ENCODE assay signal across 14 cellular contexts in the genomic region with DNA sequence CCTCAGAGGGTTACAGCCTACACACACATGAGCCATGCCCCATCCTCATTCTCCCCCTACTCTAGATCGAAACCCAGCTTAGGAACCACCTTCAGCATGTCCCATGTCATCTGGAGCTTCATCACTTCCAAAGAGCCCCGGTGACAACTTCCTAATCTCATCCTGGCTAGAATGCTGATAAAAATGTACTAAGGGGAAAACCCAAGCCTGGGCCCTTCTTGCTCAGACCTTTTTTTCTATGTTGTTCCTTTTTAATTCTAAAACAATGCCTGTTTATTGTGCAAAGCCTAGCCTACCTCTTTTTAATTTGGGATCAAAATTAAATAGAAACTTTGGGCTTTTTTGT. TPM values are rescaled to one million over a fixed set of nuclear protein-coding genes. Genes with fewer than 3 reads are reported as not detected.
A peak's percentile ranks its signal among the peaks of the same experiment; 100 is the strongest.
DNase-seq lines count a peak whose midpoint lies in the region; ATAC-seq and TF ChIP-seq lines count a peak whose summit lies in the region.
"Had no signal": no experiment of that assay in that cellular context is flagged by ENCODE, and none has a peak within 500 bp of the region (broad histone marks: within the 10 kb centered on the region; RNA-seq: fewer than 3 reads in every experiment).

No MANE protein-coding gene starts in this region.

- no peaks in the 10 kb centered on the region for H3K36me3 ChIP-seq in A673 (ENCODE audit: insufficient read depth, low read length, poor library complexity, severe bottlenecking)
- H3K36me3 ChIP-seq: neutrophil had no signal

- no peaks in the 10 kb centered on the region for H3K9me3 ChIP-seq in A673 (ENCODE audit: low read depth, low read length, poor library complexity, severe bottlenecking)
- H3K9me3 ChIP-seq: neutrophil had no signal

- no peaks in the 10 kb centered on the region for H3K9me3 Mint-ChIP-seq in activated T-helper 2 cell treated with anti-CD3 and anti-CD28 coated beads, Interferon-gamma antibody, Interleukin-2, Interleukin-4, amounts not matched to agents 10 μg/mL and 5 μg/mL and 100 μg/mL, durations not matched to agents 14 hours and 24 hours and 36 hours
- H3K9me3 Mint-ChIP-seq in naive B cell = no peaks in the 10 kb centered on the region

- no peaks in the 10 kb centered on the region for H3K27me3 Mint-ChIP-seq in activated T-helper 2 cell treated with anti-CD3 and anti-CD28 coated beads, Interferon-gamma antibody, Interleukin-2, Interleukin-4, amounts not matched to agents 10 μg/mL and 5 μg/mL and 100 μg/mL, durations not matched to agents 14 hours and 24 hours and 36 hours (ENCODE audit: low read depth)
- H3K27me3 Mint-ChIP-seq in naive B cell = no peaks in the 10 kb centered on the region

- intact Hi-C loops in A673 (cut with micrococcal nuclease; ENCODE audit: unreplicated experiment) (loop anchor here (2.0 kb wide), 1 partner anchor 45 kb away; a partner anchor contains a TSS), left ventricle myocardium superior (cut with micrococcal nuclease) (no loop called here)
- intact Hi-C loops in activated T-helper 2 cell treated with anti-CD3 and anti-CD28 coated beads, Interferon-gamma antibody, Interleukin-2, Interleukin-4, amounts not matched to agents 10 μg/mL and 5 μg/mL and 100 μg/mL, durations not matched to agents 14 hours and 24 hours and 36 hours (cut with micrococcal nuclease) = no loop called here

- peak overlapping the region; percentile 56 for H3K27ac Mint-ChIP-seq in activated T-helper 2 cell treated with anti-CD3 and anti-CD28 coated beads, Interferon-gamma antibody, Interleukin-2, Interleukin-4, amounts not matched to agents 10 μg/mL and 5 μg/mL and 100 μg/mL, durations not matched to agents 14 hours and 24 hours and 36 hours
- peak overlapping the region in 5 of 6 donors; percentile 7 to 89 (median 84) for H3K27ac Mint-ChIP-seq in naive B cell

- peaks cover 50% of the 10 kb centered on the region for H3K4me1 ChIP-seq in A673 (ENCODE audit: insufficient read depth, low read length, poor library complexity, severe bottlenecking)

- peaks cover 58% of the 10 kb centered on the region for H3K4me1 Mint-ChIP-seq in activated T-helper 2 cell treated with anti-CD3 and anti-CD28 coated beads, Interferon-gamma antibody, Interleukin-2, Interleukin-4, amounts not matched to agents 10 μg/mL and 5 μg/mL and 100 μg/mL, durations not matched to agents 14 hours and 24 hours and 36 hours (ENCODE audit: low read depth)
- peaks cover 8 to 38% (median 9%) of the 10 kb centered on the region in 3 donors for H3K4me1 Mint-ChIP-seq in naive B cell

- H3K36me3 Mint-ChIP-seq in activated T-helper 2 cell treated with anti-CD3 and anti-CD28 coated beads, Interferon-gamma antibody, Interleukin-2, Interleukin-4, amounts not matched to agents 10 μg/mL and 5 μg/mL and 100 μg/mL, durations not matched to agents 14 hours and 24 hours and 36 hours (ENCODE audit: low read depth) = no peaks in the 10 kb centered on the region
- no peaks in the 10 kb centered on the region for H3K36me3 Mint-ChIP-seq in naive B cell

- H3K27me3 ChIP-seq in A673 (replicated peaks; ENCODE audit: insufficient read depth, low read depth, low read length, poor library complexity) = no peaks in the 10 kb centered on the region
- H3K27me3 ChIP-seq: neutrophil had no signal

- POLR2A ChIA-PET in A673 (lab: Charles Lee; ENCODE audit: low non-redundant PET) = no interaction called here

- peak overlapping the region; percentile 94 for H3K27ac ChIP-seq in A673 (ENCODE audit: low read depth, low read length, poor library complexity, severe bottlenecking)
- H3K27ac ChIP-seq: neutrophil had no signal

- no peak overlapping the region for H3K4me3 ChIP-seq in A673 (ENCODE audit: low read depth, low read length, poor library complexity, severe bottlenecking)

- BruUV-seq in A673 (replicated peaks; lab: Mats Ljungman, UMichigan) = no TSS peak

- TF ChIP-seq CTCF in A673 (conservative IDR thresholded peaks at IDR 0.05; ENCODE audit: low read depth, low read length) = no peak

- ATAC-seq in GM21423 (IDR thresholded peaks at IDR 0.05; ENCODE audit: unreplicated experiment) (peak; percentile 7), naive B cell (ENCODE audit: low read depth in 2 of 2) (no peak), GM18517 (IDR thresholded peaks at IDR 0.05; ENCODE audit: unreplicated experiment) (no peak), left ventricle myocardium superior (no peak), HG02571 (IDR thresholded peaks at IDR 0.05; ENCODE audit: unreplicated experiment) (no peak)

- H3K4me3 Mint-ChIP-seq in activated T-helper 2 cell treated with anti-CD3 and anti-CD28 coated beads, Interferon-gamma antibody, Interleukin-2, Interleukin-4, amounts not matched to agents 10 μg/mL and 5 μg/mL and 100 μg/mL, durations not matched to agents 14 hours and 24 hours and 36 hours (ENCODE audit: low read depth) = no peak overlapping the region
- peak overlapping the region in 2 of 8 donors; percentile 29 to 31 for H3K4me3 Mint-ChIP-seq in naive B cell

- DNase-seq in A673 (ENCODE audit: low spot score) (no peak), naive B cell (no peak), left ventricle myocardium superior (no peak), NCI-H524 (lab: John Stamatoyannopoulos, UW) (no peak)
- DNase-seq in activated T-helper 2 cell treated with anti-CD3 and anti-CD28 coated beads, Interferon-gamma antibody, Interleukin-2, Interleukin-4, amounts not matched to agents 10 μg/mL and 5 μg/mL and 100 μg/mL, durations not matched to agents 14 hours and 24 hours and 36 hours (ENCODE audit: low spot score) = no peak
- DNase-seq: activated T-cell treated with anti-CD3 and anti-CD28 coated beads, Interleukin-2, amount 50 U/mL, for 48 hours; caudate nucleus; COR-L47; NCI-H2029; stimulated activated CD4-positive, alpha-beta T cell treated with anti-CD3 and anti-CD28 coated beads, Interleukin-2, amount 100 ng/mL, for 48 hours had no signal

- CTCF ChIA-PET in A673 (lab: Charles Lee) = interaction anchor here (1.8 kb wide), 1 partner anchor 77 kb away, joined by 7 read pairs; no protein-coding TSS in a partner anchor

RNA-seq across cellular contexts. Expression of a gene that starts 44.1 kb away (rescaled TPM):
- total RNA-seq in A673 (2021) (26.0 and 32.7 TPM in 2 replicates), left ventricle myocardium superior (6.0 TPM)
- total RNA-seq in activated T-helper 2 cell treated with anti-CD3 and anti-CD28 coated beads, Interferon-gamma antibody, Interleukin-2, Interleukin-4, amounts not matched to agents 10 μg/mL and 5 μg/mL and 100 μg/mL, durations not matched to agents 14 hours and 24 hours and 36 hours = 15.4 and 16.4 TPM in 2 replicates
- 100 to 1,000 TPM in 5 of 6 donors, 10 to 100 TPM in 1; 97.8 to 211 (median 131) TPM for polyA plus RNA-seq in naive B cell (ENCODE audit: low read depth in 6 of 6)
